In genomic region chr19:4981681-4981958, GRCh38 we compare ENCODE assay signal across 19 cellular contexts. TPM values are rescaled to one million over a fixed set of nuclear protein-coding genes. Genes with fewer than 3 reads are reported as not detected.
DNase-seq lines count a peak whose midpoint lies in the region; ATAC-seq, FAIRE-seq and TF ChIP-seq lines count a peak whose summit lies in the region.
"Had no signal": no experiment of that assay in that cellular context is flagged by ENCODE, and none has a peak within 500 bp of the region (broad histone marks: within the 10 kb centered on the region; RNA-seq: fewer than 3 reads in every experiment).

No MANE protein-coding gene starts in this region.

- no peak overlapping the region for H3K4me3 Mint-ChIP-seq in stimulated activated naive B cell treated with anti-CD40 and anti-IgM and Interleukin-4, amounts not matched to agents 10 μg/mL and 1 μg/mL and 100 μg/mL, for 72 hours
- H3K4me3 Mint-ChIP-seq: GM23338 had no signal

- CTCF ChIA-PET in mammary epithelial cell (lab: Charles Lee; ENCODE audit: low non-redundant PET) (no interaction called here), GM12878 (lab: Yijun Ruan, JAX) (no interaction called here)

- peaks cover 95% of the 10 kb centered on the region for H3K79me2 ChIP-seq in mammary epithelial cell (ENCODE audit: insufficient read depth, low read length)
- H3K79me2 ChIP-seq in GM12878 (ENCODE audit: control insufficient read depth, insufficient read depth, low read length) = peaks cover 44% of the 10 kb centered on the region

- dilution Hi-C loops in mammary epithelial cell (cut with HindIII; ENCODE audit: low sequenced_read_pairs) = no loop called here

- peak overlapping the region; percentile 87 for H3K27ac Mint-ChIP-seq in stimulated activated naive B cell treated with anti-CD40 and anti-IgM and Interleukin-4, amounts not matched to agents 10 μg/mL and 1 μg/mL and 100 μg/mL, for 72 hours
- H3K27ac Mint-ChIP-seq: GM23338 had no signal

- POLR2A ChIA-PET in GM12878 (lab: Charles Lee) = no interaction called here

- DNase-seq in breast epithelium (ENCODE audit: low spot score in 2 of 2) (no peak), mammary epithelial cell (no peak), NCI-H2081 (lab: John Stamatoyannopoulos, UW) (peak; percentile 68 to 90), GM12878 (ENCODE audit: low read depth, low spot score) (no peak), GM19240 (ENCODE audit: insufficient read length, low spot score) (no peak)
- DNase-seq in stimulated activated naive B cell treated with anti-CD40 and anti-IgM and Interleukin-4, amounts not matched to agents 10 μg/mL and 1 μg/mL and 100 μg/mL, for 72 hours = no peak
- no peak for DNase-seq in activated CD8-positive, alpha-beta memory T cell treated with anti-CD3 and anti-CD28 coated beads, Interleukin-2, amount 50 U/mL, for 4 hours
- DNase-seq: ACHN; activated CD4-positive, CD25-positive, alpha-beta regulatory T cell treated with anti-CD3 and anti-CD28 coated beads, Interleukin-2, amount 50 U/mL, for 72 hours; activated effector memory CD4-positive, alpha-beta T cell treated with anti-CD3 and anti-CD28 coated beads, Interleukin-2, amount 50 U/mL, for 16 hours; amygdala; MV-4-11; NCI-H2227 treated with DMSO at 0.1 percent for 48 hours; occipital lobe; right lobe of liver; SHP77 treated with DMSO at 0.1 percent for 48 hours had no signal

- TF ChIP-seq RAD21 in GM12878 (IDR thresholded peaks at IDR 0.05; ENCODE audit: insufficient read depth, low read depth, low read length) = no peak

- H3K9me3 ChIP-seq in breast epithelium (no peaks in the 10 kb centered on the region), mammary epithelial cell (replicated peaks; ENCODE audit: insufficient read depth, low read length) (no peaks in the 10 kb centered on the region), GM12878 (replicated peaks; ENCODE audit: control insufficient read depth, insufficient read depth, low read length) (no peaks in the 10 kb centered on the region), gastroesophageal sphincter (no peaks in the 10 kb centered on the region)
- H3K9me3 ChIP-seq: right lobe of liver had no signal

- intact Hi-C loops in breast epithelium (cut with DNase I; ENCODE audit: low total_unique reads) (no loop called here), mammary epithelial cell (cut with micrococcal nuclease) (no loop called here), GM12878 (cut with micrococcal nuclease; ENCODE audit: unreplicated experiment) (no loop called here)

- ATAC-seq in GM12878 = peak; percentile 47
- ATAC-seq in stimulated activated naive B cell treated with anti-CD40 and anti-IgM and Interleukin-4, amounts not matched to agents 10 μg/mL and 1 μg/mL and 100 μg/mL, for 72 hours (replicated peaks) = peak; percentile 51 to 58
- ATAC-seq in gastroesophageal sphincter = no peak

- no peaks in the 10 kb centered on the region for H3K27me3 Mint-ChIP-seq in stimulated activated naive B cell treated with anti-CD40 and anti-IgM and Interleukin-4, amounts not matched to agents 10 μg/mL and 1 μg/mL and 100 μg/mL, for 72 hours

- no peak for TF ChIP-seq EP300 in GM12878 (IDR thresholded peaks at IDR 0.05; ENCODE audit: borderline replicate concordance in 1 of 2, control insufficient read depth in 1 of 2, low read depth in 2 of 2, low read length in 2 of 2)
- no peak for TF ChIP-seq EP300 in gastroesophageal sphincter (IDR thresholded peaks at IDR 0.05)

- no peak overlapping the region for H3K9ac ChIP-seq in mammary epithelial cell (ENCODE audit: insufficient read depth, low read length)
- H3K9ac ChIP-seq in GM12878 (ENCODE audit: control insufficient read depth, insufficient read depth, low read length) = no peak overlapping the region

- H4K20me1 ChIP-seq in mammary epithelial cell (ENCODE audit: insufficient read depth, low read length) (peaks cover 7% of the 10 kb centered on the region), GM12878 (ENCODE audit: control insufficient read depth, insufficient read depth) (peaks cover 8% of the 10 kb centered on the region)

- no peaks in the 10 kb centered on the region for H3K36me3 ChIP-seq in breast epithelium
- peaks cover 4% of the 10 kb centered on the region for H3K36me3 ChIP-seq in mammary epithelial cell (ENCODE audit: insufficient read depth, low read length)
- peaks cover 2 to 12% of the 10 kb centered on the region in 2 experiments; a peak in 2 of 4 replicates for H3K36me3 ChIP-seq in GM12878 (ENCODE audit: control insufficient read depth in 2 of 2, insufficient read depth in 2 of 2, low read length in 1 of 2)
- H3K36me3 ChIP-seq in gastroesophageal sphincter = peaks cover 0 to 12% of the 10 kb centered on the region in 2 donors
- H3K36me3 ChIP-seq: right lobe of liver had no signal

- no peak overlapping the region for H3K4me2 ChIP-seq in mammary epithelial cell (ENCODE audit: insufficient read depth, low read depth, low read length)
- no peak overlapping the region for H3K4me2 ChIP-seq in GM12878 (ENCODE audit: control insufficient read depth, insufficient read depth)
- H3K4me2 ChIP-seq: GM23338 had no signal

- TF ChIP-seq CTCF in breast epithelium (IDR thresholded peaks at IDR 0.05) (no peak), mammary epithelial cell (conservative IDR thresholded peaks at IDR 0.05 in 1 of 2, IDR thresholded peaks at IDR 0.05 in 1 of 2; ENCODE audit: extremely low read depth in 1 of 2, insufficient read depth in 1 of 2, low read depth in 1 of 2, low read length in 2 of 2) (no peak), GM12878 (IDR thresholded peaks at IDR 0.05 in 2 of 3, conservative IDR thresholded peaks at IDR 0.05 in 1 of 3; ENCODE audit: control insufficient read depth in 2 of 3, extremely low read depth in 1 of 3, insufficient read depth in 1 of 3, low read depth in 3 of 3, low read length in 3 of 3) (no peak), gastroesophageal sphincter (IDR thresholded peaks at IDR 0.05) (no peak)

- in situ Hi-C loops in mammary epithelial cell (cut with MboI; ENCODE audit: low sequenced_read_pairs in 2 of 2) = no loop called here
- in situ Hi-C loops in GM12878 (cut with MboI) = no loop called here

- H3K36me3 Mint-ChIP-seq in stimulated activated naive B cell treated with anti-CD40 and anti-IgM and Interleukin-4, amounts not matched to agents 10 μg/mL and 1 μg/mL and 100 μg/mL, for 72 hours = peaks cover 6 to 20% of the 10 kb centered on the region in 2 donors

- no peak overlapping the region for H2AFZ ChIP-seq in mammary epithelial cell (ENCODE audit: low read depth, low read length)
- H2AFZ ChIP-seq in GM12878 (ENCODE audit: control insufficient read depth, low read depth, low read length) = no peak overlapping the region
- H2AFZ ChIP-seq: GM23338 had no signal

- no peak for TF ChIP-seq POLR2A in breast epithelium (IDR thresholded peaks at IDR 0.05)
- TF ChIP-seq POLR2A in GM12878 (IDR thresholded peaks at IDR 0.05; ENCODE audit: low read depth, low read length) = no peak
- no peak for TF ChIP-seq POLR2A in gastroesophageal sphincter (IDR thresholded peaks at IDR 0.05)

- SMC1A ChIA-PET in GM12878 (lab: Charles Lee; ENCODE audit: uncharacterized antibody, unreplicated experiment) = no interaction called here

- RAD21 ChIA-PET in GM12878 (lab: Charles Lee; ENCODE audit: unreplicated experiment) = no interaction called here

- no peaks in the 10 kb centered on the region for H3K9me3 Mint-ChIP-seq in stimulated activated naive B cell treated with anti-CD40 and anti-IgM and Interleukin-4, amounts not matched to agents 10 μg/mL and 1 μg/mL and 100 μg/mL, for 72 hours
- H3K9me3 Mint-ChIP-seq: GM23338 had no signal

- WGBS in mammary epithelial cell (ENCODE audit: low coverage, missing lambda C conversion rate) = 96% methylated on average over 2 of the region's 3 CpGs
- 60% methylated on average over 3 of the region's 3 CpGs for WGBS in GM12878 (ENCODE audit: insufficient coverage, insufficient replicate concordance, low lambda C conversion rate, missing lambda C conversion rate)
- WGBS in gastroesophageal sphincter (ENCODE audit: low coverage in 1 of 2), 2 donors = no CpG with 5 or more reads among the region's 3 CpGs

- H3K4me3 ChIP-seq in breast epithelium = no peak overlapping the region
- H3K4me3 ChIP-seq in mammary epithelial cell (replicated peaks in 1 of 3; ENCODE audit: insufficient read depth in 1 of 3, low read depth in 2 of 3, low read length in 3 of 3) = no peak overlapping the region
- H3K4me3 ChIP-seq in GM12878 = no peak overlapping the region
- H3K4me3 ChIP-seq in gastroesophageal sphincter = no peak overlapping the region
- H3K4me3 ChIP-seq: GM23338, right lobe of liver had no signal

- H3K27me3 ChIP-seq in breast epithelium (no peaks in the 10 kb centered on the region), mammary epithelial cell (ENCODE audit: insufficient read depth, low read length) (no peaks in the 10 kb centered on the region), GM12878 (replicated peaks in 1 of 2; ENCODE audit: control insufficient read depth in 2 of 2, insufficient read depth in 2 of 2, low read length in 1 of 2) (no peaks in the 10 kb centered on the region), gastroesophageal sphincter (no peaks in the 10 kb centered on the region)
- H3K27me3 ChIP-seq: right lobe of liver had no signal

- H3K4me1 Mint-ChIP-seq in stimulated activated naive B cell treated with anti-CD40 and anti-IgM and Interleukin-4, amounts not matched to agents 10 μg/mL and 1 μg/mL and 100 μg/mL, for 72 hours = peaks cover 45 to 79% of the 10 kb centered on the region in 2 donors

- BruUV-seq in mammary epithelial cell (replicated peaks; lab: Mats Ljungman, UMichigan) (no TSS peak), GM12878 (replicated peaks; lab: Mats Ljungman, UMichigan) (no TSS peak)

- H3K27ac ChIP-seq in breast epithelium (peak overlapping the region; percentile 40 to 68), mammary epithelial cell (ENCODE audit: insufficient read depth, low read depth, low read length) (no peak overlapping the region), GM12878 (ENCODE audit: control insufficient read depth, insufficient read depth) (no peak overlapping the region), gastroesophageal sphincter (peak overlapping the region in 1 of 4 donors; percentile 19)
- H3K27ac ChIP-seq: right lobe of liver had no signal

- peaks cover 9 to 12% of the 10 kb centered on the region in 2 donors for H3K4me1 ChIP-seq in breast epithelium
- peaks cover 19% of the 10 kb centered on the region for H3K4me1 ChIP-seq in mammary epithelial cell (ENCODE audit: insufficient read depth, low read length)
- peaks cover 8% of the 10 kb centered on the region for H3K4me1 ChIP-seq in GM12878 (ENCODE audit: control insufficient read depth, insufficient read depth, low read length)
- peaks cover 6 to 97% (median 36%) of the 10 kb centered on the region in 3 donors for H3K4me1 ChIP-seq in gastroesophageal sphincter

- no peak for FAIRE-seq in GM12878 (lab: Jason Lieb, UNC)
- FAIRE-seq: endometrium had no signal

RNA-seq across cellular contexts. Expression of gene KDM4B, which starts 12.7 kb away (rescaled TPM):
- total RNA-seq in breast epithelium = 10 to 100 TPM; 25.0 to 55.3 (median 40.3) TPM
- total RNA-seq in mammary epithelial cell = 10 to 100 TPM; 20.3 to 33.5 TPM
- 9.0 TPM for polyA plus RNA-seq in mammary epithelial cell
- 46.2 TPM for polyA minus RNA-seq in mammary epithelial cell
- 152 and 157 TPM in 2 replicates for total RNA-seq in GM12878 (2013; cell fraction: nucleolus; rRNA removed)
- 25.6 and 26.5 TPM in 2 replicates for total RNA-seq in GM12878 (2014; rRNA removed)
- 11.3 and 12.3 TPM in 2 replicates for total RNA-seq in GM12878 (2014; rRNA removed; fragmentation: Illumina TruSeq; extraction: Trizol)
- total RNA-seq in GM12878 (2021) = 49.6 and 50.2 TPM in 2 replicates
- 11.6 TPM for polyA plus RNA-seq in GM12878 (2011; ENCODE audit: low read depth)
- polyA plus RNA-seq in GM12878 (2011; rRNA removed) = 8.0 and 16.0 TPM in 2 replicates
- polyA plus RNA-seq in GM12878 (2011; cell fraction: cytosol; rRNA removed) = 17.7 and 21.6 TPM in 2 replicates
- 69.2 and 77.9 TPM in 2 replicates for polyA plus RNA-seq in GM12878 (2011; cell fraction: nucleus; rRNA removed)
- polyA plus RNA-seq in GM12878 (2012) = 41.0 and 42.8 TPM in 2 replicates
- 3.1 and 7.6 TPM in 2 replicates for polyA plus RNA-seq in GM12878 (2014; fragmentation: Illumina TruSeq; extraction: Trizol)
- polyA plus RNA-seq in GM12878 (2014; fragmentation: Nextera tagmentation; extraction: Ambion mirVana) = 1 to 10 TPM in 1 of 2 experiments, under 1 TPM in 1; 0.47 to 1.8 TPM
- 32.2 and 33.7 TPM in 2 replicates for polyA plus RNA-seq in GM12878 (2014; rRNA removed)
- polyA plus RNA-seq in GM12878 (2016; fragmentation: Nextera tagmentation; extraction: Ambion mirVana) = 10 to 100 TPM; 16.4 to 19.1 TPM
- polyA minus RNA-seq in GM12878 (2011; rRNA and poly(A)+ RNA removed) = 28.3 and 50.6 TPM in 2 replicates
- 23.2 and 24.5 TPM in 2 replicates for polyA minus RNA-seq in GM12878 (2011; cell fraction: cytosol; rRNA and poly(A)+ RNA removed)
- polyA minus RNA-seq in GM12878 (2011; cell fraction: nucleus; rRNA and poly(A)+ RNA removed) = 47.8 and 58.7 TPM in 2 replicates
- 10 to 100 TPM; 29.2 to 43.8 (median 38.7) TPM for total RNA-seq in gastroesophageal sphincter

Comparison
In these comparisons a context has a peak if more than half of its experiments do, and no peak if none do; other contexts are left out.
1. H3K27ac ChIP-seq: peak in breast epithelium (2 of 2); none in mammary epithelial cell (single experiment) and GM12878 (single experiment).
2. DNase-seq: peak in NCI-H2081 (2 of 2); none in breast epithelium (0 of 2), mammary epithelial cell (single experiment), GM12878 (single experiment), stimulated activated naive B cell treated with anti-CD40 and anti-IgM and Interleukin-4, amounts not matched to agents 10 μg/mL and 1 μg/mL and 100 μg/mL, for 72 hours (single experiment), GM19240 (single experiment) and activated CD8-positive, alpha-beta memory T cell treated with anti-CD3 and anti-CD28 coated beads, Interleukin-2, amount 50 U/mL, for 4 hours (single experiment).